8 cellular contexts compared by ENCODE assay signal in the genomic region with DNA sequence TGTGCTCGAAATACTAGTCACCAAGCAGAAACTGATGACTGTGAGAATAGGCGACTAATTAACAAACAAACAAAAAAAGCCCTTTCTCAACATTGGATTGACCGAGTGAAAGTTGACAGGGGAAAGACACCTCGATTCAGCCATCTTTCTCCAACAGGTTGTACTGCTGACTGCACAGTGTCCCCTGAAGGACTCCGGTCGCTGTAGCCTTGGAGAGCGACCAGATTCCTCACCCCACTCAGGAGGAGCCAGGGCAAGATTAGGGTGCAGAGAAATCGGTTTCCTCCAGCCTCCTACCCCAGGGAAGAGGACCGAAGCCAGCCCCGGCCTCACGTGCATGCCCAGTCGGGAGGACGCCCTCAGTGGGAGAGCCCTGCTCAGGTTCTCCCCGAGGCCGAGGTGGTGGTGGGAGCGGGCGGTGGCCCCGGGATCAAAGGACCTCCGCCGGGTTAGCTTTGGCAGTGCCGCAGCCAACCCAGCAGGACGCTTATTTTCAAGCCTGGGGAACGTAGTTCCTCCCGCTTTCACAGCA. TPM values are rescaled to one million over a fixed set of nuclear protein-coding genes. Genes with fewer than 3 reads are reported as not detected.
DNase-seq lines count a peak whose midpoint lies in the region; ATAC-seq and TF ChIP-seq lines count a peak whose summit lies in the region.

No MANE protein-coding gene starts in this region.

- H3K4me2 ChIP-seq in GM23248 (ENCODE audit: unreplicated experiment), result peak overlapping the region; percentile 97

- DNase-seq in GM12864 (ENCODE audit: low read depth) (no peak), GM23248 (no peak), KG1 (lab: John Stamatoyannopoulos, UW) (peak; percentile 71), WTC11 (ENCODE audit: low spot score) (peak; percentile 56), endothelial cell (ENCODE audit: low spot score) (no peak), stromal cell of bone marrow (ENCODE audit: low read depth) (peak; percentile 6), NCI-H1694 (lab: John Stamatoyannopoulos, UW) (no peak)

- WGBS in GM23248 (ENCODE audit: low coverage in 1 of 2, low lambda C conversion rate in 2 of 2, missing lambda C conversion rate in 2 of 2), 2 experiments, result 1 to 2% methylated on average over 24 of the region's 24 CpGs

- H4K20me1 ChIP-seq in GM23248 (ENCODE audit: insufficient read depth), result no peaks in the 10 kb centered on the region

- POLR2A ChIA-PET in WTC11 (lab: Charles Lee), result interaction anchor here (1.0 to 1.5 kb wide), 7 partner anchors 10 to 828 kb away, joined by 3 to 10 read pairs (median 6); a partner anchor contains a TSS

- no peaks in the 10 kb centered on the region for H3K9me2 ChIP-seq in GM23248 (ENCODE audit: insufficient read depth)

- peak overlapping the region; percentile 86 for H3K4me3 Mint-ChIP-seq in WTC11
- H3K4me3 Mint-ChIP-seq in endothelial cell (ENCODE audit: unreplicated experiment), result peak overlapping the region; percentile 97

- H3K9me3 Mint-ChIP-seq in WTC11, result no peaks in the 10 kb centered on the region
- no peaks in the 10 kb centered on the region for H3K9me3 Mint-ChIP-seq in endothelial cell (ENCODE audit: unreplicated experiment)

- H3F3A ChIP-seq in GM23248 (ENCODE audit: insufficient read depth), result peaks cover 21% of the 10 kb centered on the region

- ATAC-seq in WTC11, result peak; percentile 35

- TF ChIP-seq CTCF in GM12864 (IDR thresholded peaks at IDR 0.05; ENCODE audit: low read depth, low read length, missing control alignments), result no peak
- no peak for TF ChIP-seq CTCF in WTC11 (IDR thresholded peaks at IDR 0.05)
- no peak for TF ChIP-seq CTCF in endothelial cell (IDR thresholded peaks at IDR 0.05; ENCODE audit: unreplicated experiment)

- peaks cover 27% of the 10 kb centered on the region for H3K4me1 Mint-ChIP-seq in WTC11
- peaks cover 29% of the 10 kb centered on the region for H3K4me1 Mint-ChIP-seq in endothelial cell (ENCODE audit: unreplicated experiment)

- H3K27me3 ChIP-seq in GM23248 (replicated peaks; ENCODE audit: insufficient read depth), result no peaks in the 10 kb centered on the region
- no peaks in the 10 kb centered on the region for H3K27me3 ChIP-seq in mononuclear cell (ENCODE audit: insufficient read depth, low read length)

- H3K27ac ChIP-seq in GM23248, result peak overlapping the region; percentile 97

- no peaks in the 10 kb centered on the region for H3K36me3 ChIP-seq in GM23248 (ENCODE audit: low read depth)

- peaks cover 48% of the 10 kb centered on the region for H3K79me2 ChIP-seq in GM23248 (ENCODE audit: insufficient read depth)

- H3K9me3 ChIP-seq in GM23248 (ENCODE audit: low read depth), result no peaks in the 10 kb centered on the region
- no peaks in the 10 kb centered on the region for H3K9me3 ChIP-seq in mononuclear cell (ENCODE audit: low read depth, low read length)

- H2AFZ ChIP-seq in GM23248, result peak overlapping the region; percentile 85

- H3K9ac ChIP-seq in GM23248, result peak overlapping the region; percentile 98

- H3K36me3 Mint-ChIP-seq in WTC11 (no peaks in the 10 kb centered on the region), endothelial cell (ENCODE audit: low read depth, unreplicated experiment) (peaks cover 10% of the 10 kb centered on the region)

- CTCF ChIA-PET in WTC11 (lab: Charles Lee), result interaction anchor here (0.9 to 1.6 kb wide), 2 partner anchors 10 to 147 kb away, joined by 3 to 4 read pairs; no protein-coding TSS in a partner anchor

- in situ Hi-C loops in GM23248 (cut with MboI), result no loop called here

- H3K4me1 ChIP-seq in GM23248 (ENCODE audit: insufficient read depth) (peaks cover 21% of the 10 kb centered on the region), mononuclear cell (ENCODE audit: insufficient read depth, low read length) (peaks cover 19% of the 10 kb centered on the region)

- H3K4me3 ChIP-seq in GM12864 (ENCODE audit: low read depth, low read length) (peak overlapping the region; percentile 82), GM23248 (peak overlapping the region; percentile 83), mononuclear cell (ENCODE audit: low read length) (peak overlapping the region; percentile 90)

- H3K27me3 Mint-ChIP-seq in WTC11 (ENCODE audit: low read depth), result no peaks in the 10 kb centered on the region; the same call in 1 of the 2 replicates
- peaks cover 18% of the 10 kb centered on the region for H3K27me3 Mint-ChIP-seq in endothelial cell (ENCODE audit: unreplicated experiment)

- H3K27ac Mint-ChIP-seq in WTC11 (peak overlapping the region; percentile 97), endothelial cell (ENCODE audit: unreplicated experiment) (peak overlapping the region; percentile 94)

TF ChIP-seq in WTC11, 78 proteins besides CTCF, POLR2A, EP300 and RAD21 (continues in another document):
- TF ChIP-seq KAT7 (CRISPR knock-in tag; IDR thresholded peaks at IDR 0.05; ENCODE audit: borderline replicate concordance) (0 out of 2 replicates have a peak, but pooled peaks have one; percentile 38), ZNF138 (CRISPR knock-in tag; conservative IDR thresholded peaks at IDR 0.05) (no peak), GABPB1 (CRISPR knock-in tag; IDR thresholded peaks at IDR 0.05) (no peak), NR1H2 (CRISPR knock-in tag; IDR thresholded peaks at IDR 0.05) (no peak), GTF2I (CRISPR knock-in tag; conservative IDR thresholded peaks at IDR 0.05) (no peak), MYBL2 (CRISPR knock-in tag; IDR thresholded peaks at IDR 0.05) (no peak), ZNF416 (CRISPR knock-in tag; IDR thresholded peaks at IDR 0.05) (0 out of 2 replicates have a peak, but pooled peaks have one; percentile 4)
- TF ChIP-seq, protein P1, sequence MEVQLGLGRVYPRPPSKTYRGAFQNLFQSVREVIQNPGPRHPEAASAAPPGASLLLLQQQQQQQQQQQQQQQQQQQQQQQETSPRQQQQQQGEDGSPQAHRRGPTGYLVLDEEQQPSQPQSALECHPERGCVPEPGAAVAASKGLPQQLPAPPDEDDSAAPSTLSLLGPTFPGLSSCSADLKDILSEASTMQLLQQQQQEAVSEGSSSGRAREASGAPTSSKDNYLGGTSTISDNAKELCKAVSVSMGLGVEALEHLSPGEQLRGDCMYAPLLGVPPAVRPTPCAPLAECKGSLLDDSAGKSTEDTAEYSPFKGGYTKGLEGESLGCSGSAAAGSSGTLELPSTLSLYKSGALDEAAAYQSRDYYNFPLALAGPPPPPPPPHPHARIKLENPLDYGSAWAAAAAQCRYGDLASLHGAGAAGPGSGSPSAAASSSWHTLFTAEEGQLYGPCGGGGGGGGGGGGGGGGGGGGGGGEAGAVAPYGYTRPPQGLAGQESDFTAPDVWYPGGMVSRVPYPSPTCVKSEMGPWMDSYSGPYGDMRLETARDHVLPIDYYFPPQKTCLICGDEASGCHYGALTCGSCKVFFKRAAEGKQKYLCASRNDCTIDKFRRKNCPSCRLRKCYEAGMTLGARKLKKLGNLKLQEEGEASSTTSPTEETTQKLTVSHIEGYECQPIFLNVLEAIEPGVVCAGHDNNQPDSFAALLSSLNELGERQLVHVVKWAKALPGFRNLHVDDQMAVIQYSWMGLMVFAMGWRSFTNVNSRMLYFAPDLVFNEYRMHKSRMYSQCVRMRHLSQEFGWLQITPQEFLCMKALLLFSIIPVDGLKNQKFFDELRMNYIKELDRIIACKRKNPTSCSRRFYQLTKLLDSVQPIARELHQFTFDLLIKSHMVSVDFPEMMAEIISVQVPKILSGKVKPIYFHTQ (CRISPR knock-in tag; IDR thresholded peaks at IDR 0.05), result no peak
- TF ChIP-seq, protein P2, sequence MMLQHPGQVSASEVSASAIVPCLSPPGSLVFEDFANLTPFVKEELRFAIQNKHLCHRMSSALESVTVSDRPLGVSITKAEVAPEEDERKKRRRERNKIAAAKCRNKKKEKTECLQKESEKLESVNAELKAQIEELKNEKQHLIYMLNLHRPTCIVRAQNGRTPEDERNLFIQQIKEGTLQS (CRISPR knock-in tag; conservative IDR thresholded peaks at IDR 0.05), result no peak
- TF ChIP-seq, protein P3, sequence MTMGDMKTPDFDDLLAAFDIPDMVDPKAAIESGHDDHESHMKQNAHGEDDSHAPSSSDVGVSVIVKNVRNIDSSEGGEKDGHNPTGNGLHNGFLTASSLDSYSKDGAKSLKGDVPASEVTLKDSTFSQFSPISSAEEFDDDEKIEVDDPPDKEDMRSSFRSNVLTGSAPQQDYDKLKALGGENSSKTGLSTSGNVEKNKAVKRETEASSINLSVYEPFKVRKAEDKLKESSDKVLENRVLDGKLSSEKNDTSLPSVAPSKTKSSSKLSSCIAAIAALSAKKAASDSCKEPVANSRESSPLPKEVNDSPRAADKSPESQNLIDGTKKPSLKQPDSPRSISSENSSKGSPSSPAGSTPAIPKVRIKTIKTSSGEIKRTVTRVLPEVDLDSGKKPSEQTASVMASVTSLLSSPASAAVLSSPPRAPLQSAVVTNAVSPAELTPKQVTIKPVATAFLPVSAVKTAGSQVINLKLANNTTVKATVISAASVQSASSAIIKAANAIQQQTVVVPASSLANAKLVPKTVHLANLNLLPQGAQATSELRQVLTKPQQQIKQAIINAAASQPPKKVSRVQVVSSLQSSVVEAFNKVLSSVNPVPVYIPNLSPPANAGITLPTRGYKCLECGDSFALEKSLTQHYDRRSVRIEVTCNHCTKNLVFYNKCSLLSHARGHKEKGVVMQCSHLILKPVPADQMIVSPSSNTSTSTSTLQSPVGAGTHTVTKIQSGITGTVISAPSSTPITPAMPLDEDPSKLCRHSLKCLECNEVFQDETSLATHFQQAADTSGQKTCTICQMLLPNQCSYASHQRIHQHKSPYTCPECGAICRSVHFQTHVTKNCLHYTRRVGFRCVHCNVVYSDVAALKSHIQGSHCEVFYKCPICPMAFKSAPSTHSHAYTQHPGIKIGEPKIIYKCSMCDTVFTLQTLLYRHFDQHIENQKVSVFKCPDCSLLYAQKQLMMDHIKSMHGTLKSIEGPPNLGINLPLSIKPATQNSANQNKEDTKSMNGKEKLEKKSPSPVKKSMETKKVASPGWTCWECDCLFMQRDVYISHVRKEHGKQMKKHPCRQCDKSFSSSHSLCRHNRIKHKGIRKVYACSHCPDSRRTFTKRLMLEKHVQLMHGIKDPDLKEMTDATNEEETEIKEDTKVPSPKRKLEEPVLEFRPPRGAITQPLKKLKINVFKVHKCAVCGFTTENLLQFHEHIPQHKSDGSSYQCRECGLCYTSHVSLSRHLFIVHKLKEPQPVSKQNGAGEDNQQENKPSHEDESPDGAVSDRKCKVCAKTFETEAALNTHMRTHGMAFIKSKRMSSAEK (CRISPR knock-in tag; IDR thresholded peaks at IDR 0.05; ENCODE audit: borderline replicate concordance), result no peak

RNA-seq across cellular contexts. Expression of a gene that starts 1.1 kb away (rescaled TPM):
- total RNA-seq in GM23248 (2014; rRNA removed; shearing (Covaris generic)), result 56.7 and 93.8 TPM in 2 replicates
- 49.2 and 55.4 TPM in 2 replicates for polyA plus RNA-seq in GM23248 (2016; fragmentation: Nextera tagmentation; extraction: Ambion mirVana)
- 24.0 to 29.9 TPM (median 25.3 TPM) in 3 replicates for total RNA-seq in WTC11 (2021)
- 67.8 TPM for total RNA-seq in endothelial cell (ENCODE audit: unreplicated experiment)
- total RNA-seq in mononuclear cell, result 44.4 TPM

Comparison
In these comparisons a context has a peak if more than half of its experiments do, and no peak if none do; other contexts are left out.
1. DNase-seq: peak in KG1 (single experiment), WTC11 (single experiment) and stromal cell of bone marrow (single experiment); none in GM12864 (single experiment), GM23248 (single experiment), endothelial cell (single experiment) and NCI-H1694 (single experiment).
2. Peak in every context shown above with its lines, with median percentiles within 50 percentile points of each other: H3K4me3 ChIP-seq.